ENCODE assay signal across 9 cellular contexts in the genomic region with DNA sequence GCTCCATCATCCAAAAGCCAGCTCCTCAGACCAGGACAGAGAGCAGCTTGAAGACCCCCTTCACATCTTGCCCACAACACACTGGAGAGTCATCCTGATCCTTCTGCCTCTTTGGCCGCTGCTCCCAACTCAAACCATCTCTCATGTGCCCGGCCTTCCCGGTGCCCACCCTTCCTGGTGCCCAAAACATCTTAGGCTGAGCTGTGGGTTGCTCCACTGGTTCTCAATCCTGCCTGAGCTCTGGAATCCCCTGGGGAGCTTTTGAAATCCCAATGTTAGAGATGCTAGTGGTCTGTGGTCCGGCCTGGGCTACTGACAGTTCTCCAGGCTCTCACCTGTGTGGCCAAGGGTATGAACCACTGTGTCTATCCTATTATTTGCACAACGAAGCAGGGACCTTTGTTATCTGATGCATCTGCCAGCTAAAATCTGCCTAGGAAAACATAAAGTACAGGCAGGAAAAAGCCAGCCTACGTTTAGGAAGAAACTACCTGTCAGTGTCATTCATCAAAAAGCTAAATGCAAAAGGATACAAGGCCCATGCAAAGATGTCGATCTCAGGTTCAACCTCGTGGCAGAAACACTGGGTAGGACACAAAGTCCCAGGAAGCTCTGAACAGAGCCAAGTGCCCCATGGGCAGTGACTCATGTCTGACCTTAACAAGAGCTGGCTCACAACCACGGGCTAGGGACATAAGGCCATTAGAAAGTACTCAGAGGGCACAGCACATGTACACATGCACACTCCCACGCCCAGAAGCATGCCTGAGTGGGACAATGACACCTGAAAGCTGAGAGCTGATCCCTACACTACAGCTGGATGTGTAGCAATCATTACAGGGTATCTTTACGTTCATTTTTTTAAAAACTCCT. TPM values are rescaled to one million over a fixed set of nuclear protein-coding genes. Genes with fewer than 3 reads are reported as not detected.
DNase-seq lines count a peak whose midpoint lies in the region.
"Had no signal": no experiment of that assay in that cellular context is flagged by ENCODE, and none has a peak within 500 bp of the region (broad histone marks: within the 10 kb centered on the region; RNA-seq: fewer than 3 reads in every experiment).

No MANE protein-coding gene starts in this region.

- no peaks in the 10 kb centered on the region for H3K9me3 ChIP-seq in esophagus (ENCODE audit: control insufficient read depth in 2 of 2, insufficient read depth in 1 of 2, low read depth in 1 of 2, low read length in 1 of 2)

- peaks cover 10 to 12% of the 10 kb centered on the region in 2 donors for H3K4me1 Mint-ChIP-seq in immature natural killer cell

- WGBS in esophagus, 2 donors = 53 to 54% methylated on average over 11 of the region's 11 CpGs

- peak overlapping the region; percentile 78 to 85 for H3K27ac ChIP-seq in esophagus (ENCODE audit: low read depth in 2 of 2, low read length in 1 of 2)

- H3K9me3 Mint-ChIP-seq in immature natural killer cell = no peaks in the 10 kb centered on the region

- H3K27me3 Mint-ChIP-seq in immature natural killer cell (ENCODE audit: low read depth in 3 of 3) = peaks cover 4 to 15% (median 10%) of the 10 kb centered on the region in 3 donors

- no peaks in the 10 kb centered on the region for H3K36me3 Mint-ChIP-seq in immature natural killer cell

- no peaks in the 10 kb centered on the region for H3K27me3 ChIP-seq in esophagus (ENCODE audit: control insufficient read depth in 1 of 2, insufficient read depth in 2 of 2, low read length in 2 of 2)

- no peaks in the 10 kb centered on the region for H3K36me3 ChIP-seq in esophagus (ENCODE audit: control insufficient read depth in 2 of 2, insufficient read depth in 2 of 2, low read length in 1 of 2)

- peak; percentile 80 for DNase-seq in COLO668 (lab: John Stamatoyannopoulos, UW; ENCODE audit: unreplicated experiment)
- DNase-seq in NCI-H460 (ENCODE audit: extremely low read depth, low read depth) = peak; percentile 93
- peak; percentile 31 for DNase-seq in non-pigmented ciliary epithelial cell (ENCODE audit: low read depth)
- DNase-seq in occipital lobe (lab: John Stamatoyannopoulos, UW) = no peak
- no peak for DNase-seq in activated CD4-positive, CD25-positive, alpha-beta regulatory T cell (lab: John Stamatoyannopoulos, UW)
- DNase-seq in NCI-H187 (lab: John Stamatoyannopoulos, UW) = no peak
- no peak for DNase-seq in immature natural killer cell

- H3K4me3 Mint-ChIP-seq in immature natural killer cell = no peak overlapping the region

- H3K4me1 ChIP-seq in esophagus (ENCODE audit: control insufficient read depth in 2 of 2, insufficient read depth in 2 of 2, low read length in 1 of 2) = peaks cover 13 to 19% of the 10 kb centered on the region in 2 donors

- H3K4me3 ChIP-seq in esophagus (ENCODE audit: low read depth in 1 of 2, low read length in 2 of 2) = no peak overlapping the region
- H3K4me3 ChIP-seq: K562 had no signal

- no peak overlapping the region for H3K27ac Mint-ChIP-seq in immature natural killer cell

RNA-seq across cellular contexts. Expression of gene TBC1D8, which starts 30.8 kb away (rescaled TPM):
- 25.9 and 27.8 TPM in 2 replicates for total RNA-seq in NCI-H460 (2014; rRNA removed; shearing (Covaris generic))
- polyA plus RNA-seq in NCI-H460 (2014; cell fraction: nucleus; rRNA removed) = 60.0 and 69.2 TPM in 2 replicates
- polyA plus RNA-seq in esophagus = 10 to 100 TPM; 13.3 to 19.4 TPM
- total RNA-seq in occipital lobe = 11.7 TPM
- under 1 TPM in 2 of 3 donors, not detected in 1; 0.17 to 0.64 TPM for polyA plus RNA-seq in immature natural killer cell

Comparison
In these comparisons a context has a peak if more than half of its experiments do, and no peak if none do; other contexts are left out.
1. DNase-seq: peak in COLO668 (single experiment), NCI-H460 (single experiment) and non-pigmented ciliary epithelial cell (single experiment); none in occipital lobe (single experiment), activated CD4-positive, CD25-positive, alpha-beta regulatory T cell (0 of 4), NCI-H187 (0 of 2) and immature natural killer cell (0 of 3).